ENCODE assay signal across 2 cellular contexts in the genomic region with DNA sequence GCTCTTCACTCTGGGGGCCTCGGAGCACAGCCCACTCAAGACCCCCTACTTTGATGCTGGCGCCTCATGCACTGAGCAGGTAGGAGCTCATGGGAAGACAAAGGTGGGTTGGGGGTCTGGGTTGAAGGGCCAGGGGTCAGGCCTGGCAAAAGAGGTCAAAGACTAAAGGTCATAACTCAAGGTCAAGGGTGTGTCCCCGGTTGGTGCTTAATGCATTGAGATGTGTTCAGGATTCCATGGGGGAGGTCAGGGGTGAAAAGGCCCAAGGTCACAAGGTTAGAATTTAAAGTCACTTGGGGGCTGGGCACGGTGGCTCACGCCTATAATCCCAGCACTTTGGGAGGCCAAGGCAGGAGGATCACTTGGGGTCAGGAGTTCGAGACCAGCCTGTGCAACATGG.
A peak's percentile ranks its signal among the peaks of the same experiment; 100 is the strongest.
TF ChIP-seq lines count a peak whose summit lies in the region.

No MANE protein-coding gene starts in this region.

TF ChIP-seq in HEK293, 187 proteins besides CTCF, POLR2A, EP300 and RAD21:
- TF ChIP-seq BCL11B (tag by site-specific recombination; IDR thresholded peaks at IDR 0.05; ENCODE audit: low read depth) (peak; percentile 98), BCL11A (tag by site-specific recombination; IDR thresholded peaks at IDR 0.05; ENCODE audit: low read depth) (peak; percentile 87), ZNF155 (tag by site-specific recombination; IDR thresholded peaks at IDR 0.05) (no peak)
- TF ChIP-seq, protein P1, sequence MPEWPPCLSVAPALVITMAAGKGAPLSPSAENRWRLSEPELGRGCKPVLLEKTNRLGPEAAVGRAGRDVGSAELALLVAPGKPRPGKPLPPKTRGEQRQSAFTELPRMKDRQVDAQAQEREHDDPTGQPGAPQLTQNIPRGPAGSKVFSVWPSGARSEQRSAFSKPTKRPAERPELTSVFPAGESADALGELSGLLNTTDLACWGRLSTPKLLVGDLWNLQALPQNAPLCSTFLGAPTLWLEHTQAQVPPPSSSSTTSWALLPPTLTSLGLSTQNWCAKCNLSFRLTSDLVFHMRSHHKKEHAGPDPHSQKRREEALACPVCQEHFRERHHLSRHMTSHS (tag by site-specific recombination; IDR thresholded peaks at IDR 0.05), result no peak

TF ChIP-seq in K562, 482 proteins besides CTCF, POLR2A, EP300 and RAD21:
- TF ChIP-seq NR2C1 (IDR thresholded peaks at IDR 0.05) (peak; percentile 83), NR2C1 (tag; IDR thresholded peaks at IDR 0.05) (peak; percentile 86), ZNF408 (CRISPR knock-in tag; IDR thresholded peaks at IDR 0.05; ENCODE audit: low read depth) (no peak), SOX6 (IDR thresholded peaks at IDR 0.05) (no peak), SAFB (IDR thresholded peaks at IDR 0.05; ENCODE audit: borderline replicate concordance, low read depth, low read length) (no peak), MAFG (tag; conservative IDR thresholded peaks at IDR 0.05) (no peak), NR2C2 (CRISPR knock-in tag; IDR thresholded peaks at IDR 0.05) (no peak; the same call in 1 of the 2 replicates), NR2C2 (tag; IDR thresholded peaks at IDR 0.05) (peak; percentile 51; the same call in 1 of the 2 replicates), ILF3 (IDR thresholded peaks at IDR 0.05; ENCODE audit: borderline replicate concordance) (no peak), ESRRA (IDR thresholded peaks at IDR 0.05; ENCODE audit: borderline replicate concordance, low read depth) (peak; percentile 55), SMC3 (conservative IDR thresholded peaks at IDR 0.05; ENCODE audit: insufficient read depth, low read depth, low read length) (no peak)
- TF ChIP-seq, protein P2, sequence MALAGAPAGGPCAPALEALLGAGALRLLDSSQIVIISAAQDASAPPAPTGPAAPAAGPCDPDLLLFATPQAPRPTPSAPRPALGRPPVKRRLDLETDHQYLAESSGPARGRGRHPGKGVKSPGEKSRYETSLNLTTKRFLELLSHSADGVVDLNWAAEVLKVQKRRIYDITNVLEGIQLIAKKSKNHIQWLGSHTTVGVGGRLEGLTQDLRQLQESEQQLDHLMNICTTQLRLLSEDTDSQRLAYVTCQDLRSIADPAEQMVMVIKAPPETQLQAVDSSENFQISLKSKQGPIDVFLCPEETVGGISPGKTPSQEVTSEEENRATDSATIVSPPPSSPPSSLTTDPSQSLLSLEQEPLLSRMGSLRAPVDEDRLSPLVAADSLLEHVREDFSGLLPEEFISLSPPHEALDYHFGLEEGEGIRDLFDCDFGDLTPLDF (CRISPR knock-in tag; IDR thresholded peaks at IDR 0.05), result no peak
- TF ChIP-seq, protein P3, sequence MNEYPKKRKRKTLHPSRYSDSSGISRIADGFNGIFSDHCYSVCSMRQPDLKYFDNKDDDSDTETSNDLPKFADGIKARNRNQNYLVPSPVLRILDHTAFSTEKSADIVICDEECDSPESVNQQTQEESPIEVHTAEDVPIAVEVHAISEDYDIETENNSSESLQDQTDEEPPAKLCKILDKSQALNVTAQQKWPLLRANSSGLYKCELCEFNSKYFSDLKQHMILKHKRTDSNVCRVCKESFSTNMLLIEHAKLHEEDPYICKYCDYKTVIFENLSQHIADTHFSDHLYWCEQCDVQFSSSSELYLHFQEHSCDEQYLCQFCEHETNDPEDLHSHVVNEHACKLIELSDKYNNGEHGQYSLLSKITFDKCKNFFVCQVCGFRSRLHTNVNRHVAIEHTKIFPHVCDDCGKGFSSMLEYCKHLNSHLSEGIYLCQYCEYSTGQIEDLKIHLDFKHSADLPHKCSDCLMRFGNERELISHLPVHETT (CRISPR knock-in tag; conservative IDR thresholded peaks at IDR 0.05 in 1 of 2, IDR thresholded peaks at IDR 0.05 in 1 of 2), result no peak
